1 cellular context compared by ENCODE assay signal in genomic region chr22:50185384-50186087, GRCh38.
A peak's percentile ranks its signal among the peaks of the same experiment; 100 is the strongest.
TF ChIP-seq lines count a peak whose summit lies in the region.

Gene TRABD, plus strand, starts transcription at chr22:50185913. Its CDS starts 7,148 bp downstream, at chr22:50193061.

TF ChIP-seq in K562, 482 proteins besides CTCF, POLR2A, EP300 and RAD21 (continued from another document and continues in another):
- TF ChIP-seq ZNF347 (CRISPR knock-in tag; IDR thresholded peaks at IDR 0.05; ENCODE audit: low read depth), result no peak
- TF ChIP-seq ZNF143 (CRISPR knock-in tag; IDR thresholded peaks at IDR 0.05), result peak; percentile 73
- TF ChIP-seq TCF15 (CRISPR knock-in tag; IDR thresholded peaks at IDR 0.05), result no peak
- no peak for TF ChIP-seq SREBF2 (CRISPR knock-in tag; IDR thresholded peaks at IDR 0.05)
- TF ChIP-seq POLR2H (tag; IDR thresholded peaks at IDR 0.05; ENCODE audit: low read depth), result no peak
- no peak for TF ChIP-seq SNRNP70 (optimal IDR thresholded peaks at IDR 0.05; ENCODE audit: low read depth, low read length)
- TF ChIP-seq TRIM25 (IDR thresholded peaks at IDR 0.05; ENCODE audit: borderline replicate concordance), result no peak
- no peak for TF ChIP-seq MEF2D (tag; conservative IDR thresholded peaks at IDR 0.05; ENCODE audit: low read depth)
- peak; percentile 100 for TF ChIP-seq VEZF1 (CRISPR knock-in tag; IDR thresholded peaks at IDR 0.05)
- TF ChIP-seq TEAD2 (tag; IDR thresholded peaks at IDR 0.05), result no peak
- TF ChIP-seq RBM14 (IDR thresholded peaks at IDR 0.05; ENCODE audit: borderline replicate concordance, insufficient read depth, low read depth, low read length), result no peak
- no peak for TF ChIP-seq HOXB6 (CRISPR knock-in tag; IDR thresholded peaks at IDR 0.05; ENCODE audit: borderline replicate concordance)
- TF ChIP-seq NRF1 (conservative IDR thresholded peaks at IDR 0.05 in 1 of 2, IDR thresholded peaks at IDR 0.05 in 1 of 2), result no peak
- no peak for TF ChIP-seq DACH1 (IDR thresholded peaks at IDR 0.05; ENCODE audit: partially characterized antibody)
- no peak for TF ChIP-seq ELF4 (CRISPR knock-in tag; IDR thresholded peaks at IDR 0.05)
- no peak for TF ChIP-seq NR3C1 (CRISPR knock-in tag; IDR thresholded peaks at IDR 0.05)
- no peak for TF ChIP-seq STAG1 (CRISPR knock-in tag; IDR thresholded peaks at IDR 0.05; ENCODE audit: borderline replicate concordance)
- no peak for TF ChIP-seq SAFB2 (IDR thresholded peaks at IDR 0.05; ENCODE audit: borderline replicate concordance, low read depth, low read length, severe bottlenecking)
- TF ChIP-seq ATF3 (IDR thresholded peaks at IDR 0.05), result no peak
- no peak for TF ChIP-seq ATF3 (CRISPR knock-in tag; conservative IDR thresholded peaks at IDR 0.05)
- no peak for TF ChIP-seq NONO (IDR thresholded peaks at IDR 0.05; ENCODE audit: low read depth in 2 of 2, low read length in 1 of 2)
- no peak for TF ChIP-seq MYNN (IDR thresholded peaks at IDR 0.05)
- no peak for TF ChIP-seq MYNN (CRISPR knock-in tag; IDR thresholded peaks at IDR 0.05)
- no peak for TF ChIP-seq SNIP1 (IDR thresholded peaks at IDR 0.05; ENCODE audit: low read depth)
- TF ChIP-seq CCNT2 (IDR thresholded peaks at IDR 0.05; ENCODE audit: borderline replicate concordance, extremely low read depth, insufficient read length, low read depth, low read length), result no peak
- no peak for TF ChIP-seq FOXO4 (CRISPR knock-in tag; IDR thresholded peaks at IDR 0.05)
- TF ChIP-seq SMARCC2 (IDR thresholded peaks at IDR 0.05; ENCODE audit: low read depth), result no peak
- TF ChIP-seq ZNF766 (CRISPR knock-in tag; conservative IDR thresholded peaks at IDR 0.05), result no peak
- no peak for TF ChIP-seq ZNF316 (IDR thresholded peaks at IDR 0.05)
- no peak for TF ChIP-seq RBBP5 (IDR thresholded peaks at IDR 0.05; ENCODE audit: borderline replicate concordance, insufficient read depth, low read length, poor library complexity, severe bottlenecking)
- TF ChIP-seq E2F6 (IDR thresholded peaks at IDR 0.05; ENCODE audit: borderline replicate concordance in 1 of 2, extremely low read depth in 1 of 2, insufficient read depth in 1 of 2, insufficient read length in 1 of 2, low read depth in 1 of 2, low read length in 1 of 2, poor library complexity in 1 of 2, severe bottlenecking in 1 of 2), result peak in 1 of 2 experiments; percentile 66
- no peak for TF ChIP-seq MBD2 (IDR thresholded peaks at IDR 0.05; ENCODE audit: borderline replicate concordance, low read depth)
- TF ChIP-seq RBM22 (IDR thresholded peaks at IDR 0.05; ENCODE audit: low read depth, low read length, poor library complexity, severe bottlenecking), result no peak
- no peak for TF ChIP-seq ZNF165 (CRISPR knock-in tag; IDR thresholded peaks at IDR 0.05; ENCODE audit: borderline replicate concordance)
- no peak for TF ChIP-seq MXD1 (CRISPR knock-in tag; IDR thresholded peaks at IDR 0.05; ENCODE audit: borderline replicate concordance, poor library complexity, severe bottlenecking)
- TF ChIP-seq U2AF1 (optimal IDR thresholded peaks at IDR 0.05; ENCODE audit: low read depth, low read length), result no peak
- no peak for TF ChIP-seq PPARD (CRISPR knock-in tag; IDR thresholded peaks at IDR 0.05)
- no peak for TF ChIP-seq TAF9B (IDR thresholded peaks at IDR 0.05; ENCODE audit: partially characterized antibody)
- no peak for TF ChIP-seq CREBBP (IDR thresholded peaks at IDR 0.05; ENCODE audit: low read depth, low read length)
- no peak for TF ChIP-seq ZNF407 (IDR thresholded peaks at IDR 0.05; ENCODE audit: low read depth)
- no peak for TF ChIP-seq PRDM10 (IDR thresholded peaks at IDR 0.05; ENCODE audit: partially characterized antibody)
- no peak for TF ChIP-seq HBP1 (CRISPR knock-in tag; IDR thresholded peaks at IDR 0.05)
- no peak for TF ChIP-seq ZNF224 (CRISPR knock-in tag; IDR thresholded peaks at IDR 0.05)
